ENCODE assay signal across 21 cellular contexts in the genomic region with DNA sequence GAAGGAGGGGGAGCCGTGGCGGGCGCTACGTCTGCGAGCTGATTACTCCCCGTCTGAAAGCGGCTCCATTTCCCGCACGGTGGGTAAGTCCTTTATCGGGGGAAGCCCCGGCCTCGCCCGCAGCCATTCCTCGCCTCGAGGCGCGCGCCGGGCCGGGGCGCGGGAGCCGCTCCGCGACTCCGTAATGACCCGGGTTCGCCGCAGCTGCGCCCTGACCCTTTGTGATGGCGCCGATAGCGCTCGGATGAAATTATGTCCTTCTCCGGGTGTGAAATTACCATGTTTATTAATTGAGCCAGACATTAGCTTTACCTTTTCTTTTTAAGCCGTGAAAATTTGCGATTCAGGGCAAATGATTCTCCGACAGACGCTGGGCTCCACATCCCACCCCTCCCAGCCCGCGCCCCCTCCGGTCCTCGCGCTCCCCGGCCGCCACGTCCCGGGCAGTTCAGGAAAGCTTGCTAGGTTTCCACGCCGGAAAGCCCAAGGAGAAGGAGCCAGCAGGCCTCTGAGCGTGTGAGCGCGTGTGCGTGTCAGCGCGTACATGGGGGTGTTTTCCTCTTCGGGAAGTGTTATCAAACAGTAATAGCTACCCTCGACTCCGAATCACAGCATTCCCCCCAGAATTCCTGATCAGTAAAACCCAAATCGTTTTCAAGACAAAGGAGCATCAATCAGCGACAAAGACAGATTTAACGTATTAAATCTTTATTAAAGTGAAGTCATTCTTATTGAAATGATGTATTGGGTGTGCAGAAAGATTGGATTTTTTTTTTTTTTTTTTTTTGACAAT. TPM values are rescaled to one million over a fixed set of nuclear protein-coding genes. Genes with fewer than 3 reads are reported as not detected.
DNase-seq lines count a peak whose midpoint lies in the region; ATAC-seq and TF ChIP-seq lines count a peak whose summit lies in the region.
"Had no signal": no experiment of that assay in that cellular context is flagged by ENCODE, and none has a peak within 500 bp of the region (broad histone marks: within the 10 kb centered on the region; RNA-seq: fewer than 3 reads in every experiment).

No MANE protein-coding gene starts in this region.

- no peak for ATAC-seq in stimulated activated naive CD8-positive, alpha-beta T cell treated with anti-CD3 and anti-CD28 coated beads, Interleukin-15, amount 100 ng/mL, for 72 hours
- ATAC-seq in activated CD4-positive, CD25-positive, alpha-beta regulatory T cell treated with anti-CD3 and anti-CD28 coated beads, Interleukin-2, amount 50 U/mL, for 24 hours = no peak
- ATAC-seq: left lung, pancreas had no signal

- H3K36me3 Mint-ChIP-seq in stimulated activated naive CD8-positive, alpha-beta T cell treated with anti-CD3 and anti-CD28 coated beads, Interleukin-15, Interleukin-2, amounts not matched to agents 100 ng/mL and 50 ng/mL, for 24 hours (ENCODE audit: low read depth) = peaks cover 22% of the 10 kb centered on the region
- H3K36me3 Mint-ChIP-seq in type B pancreatic cell = no peaks in the 10 kb centered on the region
- no peaks in the 10 kb centered on the region for H3K36me3 Mint-ChIP-seq in activated T-cell treated with anti-CD3 and anti-CD28 coated beads, Interleukin-2, amount 50 U/mL, for 24 hours (ENCODE audit: low read depth)

- peaks cover 15% of the 10 kb centered on the region for H3K9me3 Mint-ChIP-seq in stimulated activated naive CD8-positive, alpha-beta T cell treated with anti-CD3 and anti-CD28 coated beads, Interleukin-15, Interleukin-2, amounts not matched to agents 100 ng/mL and 50 ng/mL, for 24 hours
- H3K9me3 Mint-ChIP-seq in stimulated activated naive CD8-positive, alpha-beta T cell treated with anti-CD3 and anti-CD28 coated beads, Interleukin-15, amount 100 ng/mL, for 72 hours = peaks cover 9 to 11% of the 10 kb centered on the region in 2 donors
- no peaks in the 10 kb centered on the region for H3K9me3 Mint-ChIP-seq in type B pancreatic cell
- H3K9me3 Mint-ChIP-seq in activated T-cell treated with anti-CD3 and anti-CD28 coated beads, Interleukin-2, amount 50 U/mL, for 24 hours = peaks cover 17% of the 10 kb centered on the region

- TF ChIP-seq CTCF in coronary artery (IDR thresholded peaks at IDR 0.05) (no peak), type B pancreatic cell (conservative IDR thresholded peaks at IDR 0.05) (no peak)

- no peaks in the 10 kb centered on the region for H3K9me3 ChIP-seq in mesodermal cell (ENCODE audit: control insufficient read depth, low read length)
- H3K9me3 ChIP-seq: left lung, pancreas had no signal

- 0% methylated on average over 39 to 41 of the region's 62 CpGs for WGBS in mesodermal cell (ENCODE audit: insufficient coverage in 2 of 2), 2 experiments

- peak overlapping the region; percentile 37 for H3K27ac Mint-ChIP-seq in stimulated activated naive CD8-positive, alpha-beta T cell treated with anti-CD3 and anti-CD28 coated beads, Interleukin-15, Interleukin-2, amounts not matched to agents 100 ng/mL and 50 ng/mL, for 24 hours
- H3K27ac Mint-ChIP-seq in stimulated activated naive CD8-positive, alpha-beta T cell treated with anti-CD3 and anti-CD28 coated beads, Interleukin-15, amount 100 ng/mL, for 72 hours = no peak overlapping the region
- peak overlapping the region; percentile 56 for H3K27ac Mint-ChIP-seq in type B pancreatic cell
- no peak overlapping the region for H3K27ac Mint-ChIP-seq in activated T-cell treated with anti-CD3 and anti-CD28 coated beads, Interleukin-2, amount 50 U/mL, for 24 hours

- peaks cover 88% of the 10 kb centered on the region for H3K27me3 Mint-ChIP-seq in stimulated activated naive CD8-positive, alpha-beta T cell treated with anti-CD3 and anti-CD28 coated beads, Interleukin-15, Interleukin-2, amounts not matched to agents 100 ng/mL and 50 ng/mL, for 24 hours
- H3K27me3 Mint-ChIP-seq in stimulated activated naive CD8-positive, alpha-beta T cell treated with anti-CD3 and anti-CD28 coated beads, Interleukin-15, amount 100 ng/mL, for 72 hours = peaks cover 100% of the 10 kb centered on the region
- peaks cover 87% of the 10 kb centered on the region for H3K27me3 Mint-ChIP-seq in type B pancreatic cell
- peaks cover 98% of the 10 kb centered on the region for H3K27me3 Mint-ChIP-seq in activated T-cell treated with anti-CD3 and anti-CD28 coated beads, Interleukin-2, amount 50 U/mL, for 24 hours

- H3K36me3 ChIP-seq in mesodermal cell (ENCODE audit: control insufficient read depth, insufficient read depth, low read length) = no peaks in the 10 kb centered on the region
- H3K36me3 ChIP-seq: left lung, pancreas had no signal

- DNase-seq in stimulated activated naive CD8-positive, alpha-beta T cell treated with anti-CD3 and anti-CD28 coated beads, Interleukin-15, amount 100 ng/mL, for 72 hours = no peak
- DNase-seq in coronary artery (ENCODE audit: low spot score) (no peak), type B pancreatic cell (ENCODE audit: extremely low spot score, unreplicated experiment) (no peak), KG1 (lab: John Stamatoyannopoulos, UW) (no peak)
- no peak for DNase-seq in activated T-cell treated with anti-CD3 and anti-CD28 coated beads, Interleukin-2, amount 50 U/mL, for 24 hours
- DNase-seq: activated CD8-positive, alpha-beta memory T cell treated with anti-CD3 and anti-CD28 coated beads for 24 hours; activated effector memory CD4-positive, alpha-beta T cell treated with Interleukin-2 at 50 U/mL for 16 hours; anterior cingulate cortex; DMS79 treated with DMSO at 0.1 percent for 48 hours; GM23248; left lung; NCI-H187 treated with DMSO at 0.1 percent for 48 hours; NCI-H446; NK-92 treated with Interleukin-12 subunit alpha and Interleukin-12 subunit beta, amount 100 ng/mL, for 24 hours; pancreas; stimulated activated CD4-positive, alpha-beta T cell treated with anti-CD3 and anti-CD28 coated beads, Interleukin-4, amount 100 ng/mL, for 24 hours had no signal

- no peak overlapping the region for H3K4me3 Mint-ChIP-seq in stimulated activated naive CD8-positive, alpha-beta T cell treated with anti-CD3 and anti-CD28 coated beads, Interleukin-15, Interleukin-2, amounts not matched to agents 100 ng/mL and 50 ng/mL, for 24 hours
- H3K4me3 Mint-ChIP-seq in stimulated activated naive CD8-positive, alpha-beta T cell treated with anti-CD3 and anti-CD28 coated beads, Interleukin-15, amount 100 ng/mL, for 72 hours = no peak overlapping the region
- H3K4me3 Mint-ChIP-seq in type B pancreatic cell = peak overlapping the region; percentile 71
- no peak overlapping the region for H3K4me3 Mint-ChIP-seq in activated T-cell treated with anti-CD3 and anti-CD28 coated beads, Interleukin-2, amount 50 U/mL, for 24 hours

- peaks cover 9% of the 10 kb centered on the region for H3K4me1 Mint-ChIP-seq in stimulated activated naive CD8-positive, alpha-beta T cell treated with anti-CD3 and anti-CD28 coated beads, Interleukin-15, Interleukin-2, amounts not matched to agents 100 ng/mL and 50 ng/mL, for 24 hours (ENCODE audit: low read depth)
- peaks cover 41% of the 10 kb centered on the region for H3K4me1 Mint-ChIP-seq in stimulated activated naive CD8-positive, alpha-beta T cell treated with anti-CD3 and anti-CD28 coated beads, Interleukin-15, amount 100 ng/mL, for 72 hours
- peaks cover 40% of the 10 kb centered on the region for H3K4me1 Mint-ChIP-seq in type B pancreatic cell (ENCODE audit: unreplicated experiment)
- H3K4me1 Mint-ChIP-seq in activated T-cell treated with anti-CD3 and anti-CD28 coated beads, Interleukin-2, amount 50 U/mL, for 24 hours (ENCODE audit: low read depth) = peaks cover 20% of the 10 kb centered on the region

- peak overlapping the region; percentile 31 for H3K4me3 ChIP-seq in coronary artery
- H3K4me3 ChIP-seq in mesodermal cell (ENCODE audit: extremely low read depth, insufficient read depth, low read length, poor library complexity, severe bottlenecking) = peak overlapping the region; percentile 12
- H3K4me3 ChIP-seq: GM23248, left lung, pancreas had no signal

- H3K27ac ChIP-seq in coronary artery (no peak overlapping the region), mesodermal cell (ENCODE audit: low read depth, low read length, severe bottlenecking) (no peak overlapping the region)
- H3K27ac ChIP-seq: GM23248, left lung, pancreas, RWPE1, VCaP had no signal

- H3K4me1 ChIP-seq in mesodermal cell (ENCODE audit: control insufficient read depth, insufficient read depth, low read length, poor library complexity, severe bottlenecking) = peaks cover 5% of the 10 kb centered on the region
- H3K4me1 ChIP-seq: left lung had no signal

RNA-seq across cellular contexts. Expression of a gene that starts 30.0 kb away (rescaled TPM):
- polyA plus RNA-seq in mesodermal cell (2013, experiment 1 of 2) = 22.4 TPM
- 17.4 TPM for polyA plus RNA-seq in mesodermal cell (2013, experiment 2 of 2)
- 66.6 and 143 TPM in 2 replicates for total RNA-seq in type B pancreatic cell (ENCODE audit: low replicate concordance)

Comparison
In these comparisons a context has a peak if more than half of its experiments do, and no peak if none do; other contexts are left out.
1. H3K27ac Mint-ChIP-seq: peak in stimulated activated naive CD8-positive, alpha-beta T cell treated with anti-CD3 and anti-CD28 coated beads, Interleukin-15, Interleukin-2, amounts not matched to agents 100 ng/mL and 50 ng/mL, for 24 hours (single experiment) and type B pancreatic cell (single experiment); none in stimulated activated naive CD8-positive, alpha-beta T cell treated with anti-CD3 and anti-CD28 coated beads, Interleukin-15, amount 100 ng/mL, for 72 hours (0 of 2) and activated T-cell treated with anti-CD3 and anti-CD28 coated beads, Interleukin-2, amount 50 U/mL, for 24 hours (single experiment).